In the genomic region with DNA sequence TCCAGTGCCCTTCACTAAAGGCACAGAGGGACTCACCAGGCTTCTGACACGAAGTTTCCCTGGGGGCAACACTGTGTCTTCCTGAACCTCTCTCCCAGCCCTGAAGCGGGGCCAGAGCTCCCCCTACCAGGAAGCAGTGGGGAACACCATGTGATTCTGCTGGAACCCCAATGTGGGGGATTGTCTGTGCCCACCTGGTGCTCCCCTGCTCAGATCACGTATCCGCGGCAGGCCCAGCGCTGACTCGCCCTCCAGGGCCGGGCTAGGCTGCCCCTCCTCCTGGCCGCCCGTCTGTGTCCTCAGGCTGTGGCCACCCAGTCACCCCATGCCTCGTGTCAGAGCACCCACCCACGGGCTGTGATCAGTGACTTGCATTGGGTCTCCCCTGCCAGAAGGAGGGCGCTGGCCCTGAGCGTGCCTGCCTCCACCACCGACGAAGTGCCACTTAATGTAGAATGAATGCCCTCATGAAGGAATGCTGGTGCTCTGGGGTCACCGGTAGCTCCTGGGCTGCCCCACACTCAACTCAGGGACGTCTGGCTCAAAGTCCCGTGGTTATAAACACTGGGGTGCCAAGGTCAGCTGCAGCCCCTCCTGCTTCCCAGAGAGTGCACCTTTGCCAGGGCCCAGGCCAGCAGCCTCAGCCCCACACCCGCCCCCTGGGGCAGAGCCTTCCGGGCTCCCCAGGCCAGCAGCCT, we compare ENCODE assay signal across 1 cellular context.
TF ChIP-seq lines count a peak whose summit lies in the region.

No MANE protein-coding gene starts in this region.

TF ChIP-seq in A549, 52 proteins besides CTCF, POLR2A, EP300 and RAD21 (continued from another document):
- TF ChIP-seq REST (IDR thresholded peaks at IDR 0.05) (no peak), SMC3 (IDR thresholded peaks at IDR 0.05) (0 out of 3 replicates have a peak, but pooled peaks have one; percentile 13), BCL3 (IDR thresholded peaks at IDR 0.05) (no peak)
